In the genomic region with DNA sequence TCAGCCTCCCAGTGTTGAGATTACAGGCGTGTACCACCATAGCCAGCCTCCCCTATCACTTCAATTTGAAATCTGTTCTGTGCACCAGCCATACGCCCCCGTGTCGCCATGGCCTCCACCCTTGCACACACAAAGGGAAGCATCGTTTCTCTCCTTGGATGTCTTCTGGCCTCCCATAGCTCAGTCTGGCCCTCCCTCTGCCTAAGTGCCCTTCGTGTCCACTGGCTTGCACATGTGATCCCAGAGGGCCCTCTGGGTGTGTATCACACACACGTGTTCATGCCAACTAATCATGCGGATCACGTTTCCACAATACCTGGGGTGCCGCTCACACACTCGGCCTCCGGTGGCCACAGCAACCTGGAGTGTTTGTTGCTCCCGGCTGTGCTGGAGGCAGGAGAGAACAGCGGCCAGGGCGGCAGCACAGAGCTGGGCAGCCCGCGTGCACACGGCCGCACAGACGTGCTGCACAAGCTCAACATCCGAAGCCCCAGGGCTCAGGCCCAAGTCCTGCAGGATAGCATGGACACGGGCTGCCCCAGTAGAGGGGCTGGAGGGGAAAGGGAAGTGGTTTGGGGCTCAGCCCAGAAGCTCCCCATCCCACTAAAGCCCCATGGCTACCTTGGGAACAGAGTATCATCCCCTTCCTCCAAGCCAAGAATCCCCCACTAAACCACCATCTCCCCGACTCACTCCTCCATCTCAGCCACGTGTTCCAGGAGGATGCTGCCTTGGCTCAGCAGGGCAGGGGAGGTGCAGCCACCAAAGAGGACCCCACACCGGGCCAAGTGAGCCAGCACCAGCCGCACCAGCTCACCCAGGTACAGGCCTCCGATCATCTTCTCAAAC, we compare ENCODE assay signal across 15 cellular contexts. TPM values are rescaled to one million over a fixed set of nuclear protein-coding genes. Genes with fewer than 3 reads are reported as not detected.
DNase-seq lines count a peak whose midpoint lies in the region; ATAC-seq, FAIRE-seq and TF ChIP-seq lines count a peak whose summit lies in the region.
"Had no signal": no experiment of that assay in that cellular context is flagged by ENCODE, and none has a peak within 500 bp of the region (broad histone marks: within the 10 kb centered on the region; RNA-seq: fewer than 3 reads in every experiment).

No MANE protein-coding gene starts in this region.

- no peak for TF ChIP-seq EP300 in K562 (IDR thresholded peaks at IDR 0.05; ENCODE audit: low read length)

- intact Hi-C loops in K562 (cut with micrococcal nuclease), result no loop called here

- H3K4me1 ChIP-seq in K562 (replicated peaks in 1 of 2; ENCODE audit: control insufficient read depth in 2 of 2, insufficient read depth in 2 of 2, low read length in 2 of 2) (peaks cover 0 to 9% of the 10 kb centered on the region in 2 experiments; a peak in 1 of 5 replicates), neutrophil (ENCODE audit: control insufficient read depth in 1 of 2, insufficient read depth in 1 of 2, low read depth in 1 of 2, low read length in 1 of 2) (peaks cover 48 to 54% of the 10 kb centered on the region in 2 experiments)

- no peak overlapping the region for H3K4me3 ChIP-seq in K562
- H3K4me3 ChIP-seq in neutrophil (ENCODE audit: low read depth in 1 of 2, low read length in 1 of 2), result no peak overlapping the region

- peak; percentile 25; the same call in 2 of the 3 replicates for ATAC-seq in K562
- ATAC-seq in HG03354 (IDR thresholded peaks at IDR 0.05; ENCODE audit: poor library complexity, severe bottlenecking, unreplicated experiment), result no peak
- no peak for ATAC-seq in HG03045 (IDR thresholded peaks at IDR 0.05; ENCODE audit: unreplicated experiment)

- no peak for TF ChIP-seq POLR2A in K562 (conservative IDR thresholded peaks at IDR 0.05)

- H3K9ac ChIP-seq in K562 (ENCODE audit: insufficient read depth in 1 of 2, low read depth in 2 of 2, low read length in 2 of 2), result no peak overlapping the region

- no peaks in the 10 kb centered on the region for H3K36me3 ChIP-seq in K562 (ENCODE audit: control insufficient read depth, insufficient read depth, low read length)
- peaks cover 96% of the 10 kb centered on the region for H3K36me3 ChIP-seq in neutrophil

- peaks cover 9% of the 10 kb centered on the region for H4K20me1 ChIP-seq in K562 (replicated peaks; ENCODE audit: control insufficient read depth, insufficient read depth, low read length)

- H2AFZ ChIP-seq in K562 (ENCODE audit: low read depth, low read length), result no peak overlapping the region

- no TSS peak for BruUV-seq in K562 (replicated peaks; lab: Mats Ljungman, UMichigan)

- H3K9me1 ChIP-seq in K562 (ENCODE audit: control insufficient read depth, insufficient read depth, low read length), result peaks cover 8% of the 10 kb centered on the region

- H3K27ac ChIP-seq in K562 (ENCODE audit: extremely low read depth, low read depth, low read length), result no peak overlapping the region
- peak overlapping the region; percentile 88 for H3K27ac ChIP-seq in neutrophil

- TF ChIP-seq RAD21 in K562 (CRISPR knock-in tag; conservative IDR thresholded peaks at IDR 0.05 in 1 of 2, IDR thresholded peaks at IDR 0.05 in 1 of 2), result no peak

- DNase-seq in activated effector memory CD4-positive, alpha-beta T cell treated with anti-CD3 and anti-CD28 coated beads, Interleukin-2, amount 50 U/mL, for 16 hours, result peak; percentile 54
- DNase-seq in activated effector memory CD4-positive, alpha-beta T cell treated with Interleukin-2 at 50 U/mL for 16 hours, result no peak
- DNase-seq in GM13977 (ENCODE audit: low spot score) (peak; percentile 2), K562 (ENCODE audit: extremely low read depth in 1 of 4, low spot score in 3 of 4) (no peak), cerebellum (ENCODE audit: low spot score) (no peak)
- DNase-seq: CD4-positive, alpha-beta T cell; HCEC 1CT; Kasumi-1; NCI-H1105 treated with DMSO at 0.1 percent for 48 hours; NCI-H2081 treated with DMSO at 0.1 percent for 48 hours; NCI-H774 had no signal

- no peaks in the 10 kb centered on the region for H3K79me2 ChIP-seq in K562 (ENCODE audit: control insufficient read depth, insufficient read depth, low read length)

- H3K27me3 ChIP-seq in K562 (ENCODE audit: control insufficient read depth in 2 of 2, insufficient read depth in 2 of 2, low read length in 2 of 2), result peaks cover 39 to 86% of the 10 kb centered on the region in 2 experiments; a peak in 4 of 5 replicates
- no peaks in the 10 kb centered on the region for H3K27me3 ChIP-seq in neutrophil

- POLR2A ChIA-PET in K562 (lab: Yijun Ruan, JAX), result interaction anchor here (0.6 to 0.7 kb wide), 2 partner anchors 11 to 15 kb away, joined by 3 read pairs; a partner anchor contains a TSS

- H3K9me3 ChIP-seq in K562 (replicated peaks; ENCODE audit: control insufficient read depth, insufficient read depth, low read depth, low read length) (no peaks in the 10 kb centered on the region), neutrophil (no peaks in the 10 kb centered on the region)

- TF ChIP-seq CTCF in GM13977 (IDR thresholded peaks at IDR 0.05; ENCODE audit: extremely low read depth, insufficient read depth, missing control alignments) (no peak), K562 (IDR thresholded peaks at IDR 0.05 in 2 of 3, conservative IDR thresholded peaks at IDR 0.05 in 1 of 3; ENCODE audit: insufficient read depth in 2 of 3, low read depth in 1 of 3, low read length in 3 of 3) (no peak), neutrophil (IDR thresholded peaks at IDR 0.05) (no peak)

- FAIRE-seq in K562 (lab: Jason Lieb, UNC), result no peak

- in situ Hi-C loops in GM13977 (cut with MboI; ENCODE audit: low pct_unique_long_range_greater_than_20kb, low sequenced_read_pairs, unreplicated experiment), result no loop called here
- in situ Hi-C loops in K562 (cut with MboI), result no loop called here

- H3K4me2 ChIP-seq in K562 (ENCODE audit: insufficient read depth, low read length), result no peak overlapping the region

- CTCF ChIA-PET in K562 (lab: Yijun Ruan, JAX; ENCODE audit: low intra/inter-chr PET ratio), result no interaction called here

- WGBS in K562 (ENCODE audit: insufficient coverage, low coverage, missing lambda C conversion rate), result 6% methylated on average over 23 of the region's 27 CpGs

TF ChIP-seq in K562, 482 proteins besides CTCF, POLR2A, EP300 and RAD21:
- TF ChIP-seq CBX3 (IDR thresholded peaks at IDR 0.05; ENCODE audit: borderline replicate concordance in 1 of 2, low read length in 2 of 2) (no peak), MAFF (IDR thresholded peaks at IDR 0.05; ENCODE audit: low read length) (no peak), ATF1 (CRISPR knock-in tag; IDR thresholded peaks at IDR 0.05) (no peak), ATF1 (tag; IDR thresholded peaks at IDR 0.05) (no peak), MCM2 (IDR thresholded peaks at IDR 0.05; ENCODE audit: low read depth) (no peak), CAMTA2 (CRISPR knock-in tag; conservative IDR thresholded peaks at IDR 0.05) (no peak), ZBTB1 (CRISPR knock-in tag; IDR thresholded peaks at IDR 0.05; ENCODE audit: borderline replicate concordance, low read depth) (no peak), ZBED1 (IDR thresholded peaks at IDR 0.05) (no peak), ADNP (tag; IDR thresholded peaks at IDR 0.05) (no peak), DACH1 (IDR thresholded peaks at IDR 0.05; ENCODE audit: partially characterized antibody) (no peak), CC2D1A (IDR thresholded peaks at IDR 0.05) (no peak), ZNF696 (CRISPR knock-in tag; conservative IDR thresholded peaks at IDR 0.05) (no peak), ZNF143 (CRISPR knock-in tag; IDR thresholded peaks at IDR 0.05) (no peak), PHF20 (IDR thresholded peaks at IDR 0.05; ENCODE audit: partially characterized antibody) (no peak), ZSCAN29 (IDR thresholded peaks at IDR 0.05) (no peak), TAF9B (IDR thresholded peaks at IDR 0.05; ENCODE audit: partially characterized antibody) (no peak), SMAD3 (CRISPR knock-in tag; conservative IDR thresholded peaks at IDR 0.05) (no peak), ZNF3 (CRISPR knock-in tag; IDR thresholded peaks at IDR 0.05) (no peak), SPI1 (IDR thresholded peaks at IDR 0.05; ENCODE audit: borderline replicate concordance, low read depth, low read length) (no peak), TBP (optimal IDR thresholded peaks at IDR 0.05; ENCODE audit: low read depth, low read length) (no peak)

RNA-seq across cellular contexts. Expression of a gene that starts 10.9 kb away (rescaled TPM):
- not detected in 2 replicates for total RNA-seq in K562 (2011; cell fraction: chromatin; rRNA removed; ENCODE audit: low replicate concordance)
- not detected in 2 replicates for total RNA-seq in K562 (2011; cell fraction: nucleolus; rRNA removed)
- not detected in 2 replicates for total RNA-seq in K562 (2011; cell fraction: nucleoplasm; rRNA removed)
- total RNA-seq in K562 (2014; rRNA removed) (0.08 TPM in 1 of 2 replicates, not detected in the other), K562 (2014; rRNA removed; fragmentation: Illumina TruSeq; extraction: Trizol) (not detected in 2 replicates), K562 (2015; rRNA removed; fragmentation: Illumina TruSeq; extraction: Trizol) (not detected in 2 replicates), K562 (2021) (0.16 TPM in 1 of 2 replicates, not detected in the other), cerebellum (0.82 TPM)
- polyA plus RNA-seq in K562 (2011; rRNA removed) (not detected in 2 replicates), K562 (2014; fragmentation: Illumina TruSeq; extraction: Trizol) (not detected in 2 replicates), K562 (2014; fragmentation: Nextera tagmentation; extraction: Ambion mirVana) (not detected), K562 (2014; rRNA removed) (not detected in 2 replicates)
- polyA plus RNA-seq in K562 (2011; cell fraction: cytosol; rRNA removed), result not detected in 2 replicates
- polyA plus RNA-seq in K562 (2011; cell fraction: nucleus; rRNA removed), result 0.06 and 0.08 TPM in 2 replicates
- polyA plus RNA-seq in K562 (2012), result not detected in 2 replicates
- not detected in 2 replicates for polyA minus RNA-seq in K562 (2011; rRNA and poly(A)+ RNA removed)
- polyA minus RNA-seq in K562 (2011; cell fraction: cytosol; rRNA and poly(A)+ RNA removed), result not detected in 2 replicates
- polyA minus RNA-seq in K562 (2011; cell fraction: nucleus; rRNA and poly(A)+ RNA removed), result not detected in 2 replicates
- total RNA-seq: NCI-H460 had no signal

Comparison
In these comparisons a context has a peak if more than half of its experiments do, and no peak if none do; other contexts are left out.
1. DNase-seq: peak in activated effector memory CD4-positive, alpha-beta T cell treated with anti-CD3 and anti-CD28 coated beads, Interleukin-2, amount 50 U/mL, for 16 hours (single experiment) and GM13977 (single experiment); none in activated effector memory CD4-positive, alpha-beta T cell treated with Interleukin-2 at 50 U/mL for 16 hours (single experiment), K562 (0 of 4) and cerebellum (single experiment).